Comparison of ENCODE assay signal across 11 cellular contexts in genomic region chr18:7872569-7872968, GRCh38.
DNase-seq lines count a peak whose midpoint lies in the region; ATAC-seq, FAIRE-seq and TF ChIP-seq lines count a peak whose summit lies in the region.
"Had no signal": no experiment of that assay in that cellular context is flagged by ENCODE, and none has a peak within 500 bp of the region (broad histone marks: within the 10 kb centered on the region; RNA-seq: fewer than 3 reads in every experiment).

No MANE protein-coding gene starts in this region.

- H3K4me3 ChIP-seq in BJ (ENCODE audit: low read depth, low read length), result no peak overlapping the region
- H3K4me3 ChIP-seq in kidney (ENCODE audit: low read length in 2 of 2), result no peak overlapping the region
- H3K4me3 ChIP-seq in uterus, result no peak overlapping the region

- TF ChIP-seq CTCF in BJ (IDR thresholded peaks at IDR 0.05; ENCODE audit: insufficient read depth, low read depth, low read length), result peak; percentile 29; the same call in 1 of the 2 replicates
- peak; percentile 43; the same call in 1 of the 2 replicates for TF ChIP-seq CTCF in LNCAP (IDR thresholded peaks at IDR 0.05)
- TF ChIP-seq CTCF in kidney (IDR thresholded peaks at IDR 0.05; ENCODE audit: borderline replicate concordance, extremely low read depth, insufficient read depth), result peak; percentile 6
- TF ChIP-seq CTCF in uterus (IDR thresholded peaks at IDR 0.05), result no peak

- CTCF ChIA-PET in BJ (lab: Yijun Ruan, JAX), result interaction anchor here (1.0 to 1.2 kb wide), 2 partner anchors 13 to 305 kb away, joined by 3 to 4 read pairs; partner anchors contain the start of gene PTPRM

- H3K36me3 ChIP-seq in BJ (ENCODE audit: control insufficient read depth, insufficient read depth, low read length), result no peaks in the 10 kb centered on the region
- H3K36me3 ChIP-seq in kidney (ENCODE audit: control insufficient read depth in 1 of 2, insufficient read depth in 2 of 2, low read length in 2 of 2), result no peaks in the 10 kb centered on the region
- H3K36me3 ChIP-seq in uterus, result no peaks in the 10 kb centered on the region

- POLR2A ChIA-PET in BJ (lab: Charles Lee), result no interaction called here

- TF ChIP-seq POLR2A in uterus (IDR thresholded peaks at IDR 0.05), result no peak

- H3K9me3 ChIP-seq in kidney (ENCODE audit: control insufficient read depth in 1 of 2, low read length in 2 of 2) (peaks cover 0 to 3% of the 10 kb centered on the region in 2 donors), uterus (no peaks in the 10 kb centered on the region)

- intact Hi-C loops in kidney (cut with DNase I) (no loop called here), uterus (cut with DNase I; ENCODE audit: low total_unique reads) (no loop called here)

- H3K4me1 ChIP-seq in kidney (ENCODE audit: control insufficient read depth in 1 of 2, insufficient read depth in 1 of 2, low read depth in 1 of 2, low read length in 2 of 2), result peaks cover 0 to 3% of the 10 kb centered on the region in 2 donors
- peaks cover 0 to 3% of the 10 kb centered on the region in 2 donors for H3K4me1 ChIP-seq in uterus

- peak; percentile 19 for DNase-seq in BJ (ENCODE audit: low read depth)
- peak; percentile 88 for DNase-seq in amniotic epithelial cell (ENCODE audit: low read depth)
- DNase-seq in kidney, result no peak
- no peak for DNase-seq in uterus
- DNase-seq: activated naive CD4-positive, alpha-beta T cell treated with anti-CD3 and anti-CD28 coated beads, Interleukin-2, amount 50 U/mL, for 16 hours; KG1; stimulated activated CD4-positive, alpha-beta T cell treated with anti-CD3 and anti-CD28 coated beads, Interleukin-2, amount 100 ng/mL, for 24 hours had no signal

- ATAC-seq in GM19455 (IDR thresholded peaks at IDR 0.05; ENCODE audit: unreplicated experiment), result no peak
- no peak for ATAC-seq in HG02571 (IDR thresholded peaks at IDR 0.05; ENCODE audit: unreplicated experiment)
- ATAC-seq in HG02642 (IDR thresholded peaks at IDR 0.05; ENCODE audit: poor library complexity, unreplicated experiment), result no peak

- H3K27me3 ChIP-seq in BJ (ENCODE audit: control insufficient read depth, insufficient read depth, low read length) (no peaks in the 10 kb centered on the region), uterus (no peaks in the 10 kb centered on the region)

- no peak overlapping the region for H3K27ac ChIP-seq in kidney (ENCODE audit: low read depth in 2 of 2, low read length in 2 of 2)
- no peak overlapping the region for H3K27ac ChIP-seq in uterus

- FAIRE-seq in kidney (lab: Jason Lieb, UNC), result no peak

- no peak overlapping the region for H3K9ac ChIP-seq in kidney (ENCODE audit: low read length in 2 of 2)

Comparison
In these comparisons a context has a peak if more than half of its experiments do, and no peak if none do; other contexts are left out.
1. DNase-seq: peak in BJ (single experiment) and amniotic epithelial cell (single experiment); none in kidney (single experiment) and uterus (0 of 2).
2. CTCF ChIP-seq: peak in BJ (single experiment), LNCAP (single experiment) and kidney (single experiment); none in uterus (0 of 4).